1 cellular context compared by ENCODE assay signal in genomic region chr19:55667511-55667910, GRCh38.
TF ChIP-seq lines count a peak whose summit lies in the region.

No MANE protein-coding gene starts in this region.

TF ChIP-seq in HepG2, 621 proteins besides CTCF, POLR2A, EP300 and RAD21:
- no peak for TF ChIP-seq ZFP62 (CRISPR knock-in tag; IDR thresholded peaks at IDR 0.05)
- TF ChIP-seq ZFP1 (CRISPR knock-in tag; IDR thresholded peaks at IDR 0.05): no peak
- peak; percentile 12; the same call in 1 of the 2 replicates for TF ChIP-seq ZNF768 (CRISPR knock-in tag; IDR thresholded peaks at IDR 0.05)
- no peak for TF ChIP-seq MTA1 (CRISPR knock-in tag; IDR thresholded peaks at IDR 0.05; ENCODE audit: borderline replicate concordance)
